Comparison of ENCODE assay signal across 24 cellular contexts in genomic region chr3:45946875-45947274, GRCh38. TPM values are rescaled to one million over a fixed set of nuclear protein-coding genes. Genes with fewer than 3 reads are reported as not detected.
DNase-seq lines count a peak whose midpoint lies in the region; ATAC-seq, FAIRE-seq and TF ChIP-seq lines count a peak whose summit lies in the region.
"Had no signal": no experiment of that assay in that cellular context is flagged by ENCODE, and none has a peak within 500 bp of the region (broad histone marks: within the 10 kb centered on the region; RNA-seq: fewer than 3 reads in every experiment).

No MANE protein-coding gene starts in this region.

- H3K4me3 Mint-ChIP-seq in natural killer cell treated with Interleukin-12 subunit alpha and Interleukin-12 subunit beta and Interleukin-15 and Interleukin-18, amount 100 ng/mL, for 72 hours = no peak overlapping the region
- H3K4me3 Mint-ChIP-seq in natural killer cell (no peak overlapping the region), T-helper 17 cell (peak overlapping the region; percentile 55)

- H3K27me3 ChIP-seq in bronchial epithelial cell (ENCODE audit: control insufficient read depth, insufficient read depth, low read length) = no peaks in the 10 kb centered on the region
- H3K27me3 ChIP-seq in breast epithelium = no peaks in the 10 kb centered on the region
- H3K27me3 ChIP-seq: dorsolateral prefrontal cortex, suprapubic skin had no signal

- intact Hi-C loops in natural killer cell (cut with micrococcal nuclease) = no loop called here
- intact Hi-C loops in breast epithelium (cut with DNase I; ENCODE audit: low total_unique reads) = no loop called here

- H3K4me3 ChIP-seq in bronchial epithelial cell (ENCODE audit: low read depth, low read length) (no peak overlapping the region), foreskin fibroblast (ENCODE audit: low read depth in 1 of 2, low read length in 2 of 2) (no peak overlapping the region), breast epithelium (no peak overlapping the region)
- H3K4me3 ChIP-seq: dorsolateral prefrontal cortex, lung, suprapubic skin had no signal

- FAIRE-seq in bronchial epithelial cell (lab: Jason Lieb, UNC) = peak; percentile 72
- FAIRE-seq: H1, kidney had no signal

- no peak for TF ChIP-seq POLR2A in breast epithelium (IDR thresholded peaks at IDR 0.05)

- peak overlapping the region; percentile 78 to 82 for H3K27ac Mint-ChIP-seq in natural killer cell treated with Interleukin-12 subunit alpha and Interleukin-12 subunit beta and Interleukin-15 and Interleukin-18, amount 100 ng/mL, for 72 hours
- H3K27ac Mint-ChIP-seq in natural killer cell (no peak overlapping the region), T-helper 17 cell (peak overlapping the region; percentile 92)

- DNase-seq in natural killer cell treated with Interleukin-12 subunit alpha and Interleukin-12 subunit beta and Interleukin-15 and Interleukin-18, amount 100 ng/mL, for 72 hours (ENCODE audit: low spot score) = no peak
- DNase-seq in natural killer cell = no peak
- DNase-seq in T-helper 17 cell = no peak
- no peak for DNase-seq in bronchial epithelial cell (ENCODE audit: low read depth)
- DNase-seq in AG20443 (ENCODE audit: low spot score) = no peak
- no peak for DNase-seq in foreskin fibroblast
- DNase-seq in stimulated activated CD4-positive, alpha-beta T cell treated with anti-CD3 and anti-CD28 coated beads, Interleukin-4, amount 100 ng/mL, for 4 hours = no peak
- no peak for DNase-seq in breast epithelium (ENCODE audit: low spot score in 2 of 2)
- DNase-seq: activated gamma-delta T cell; DMS79 treated with DMSO at 0.1 percent for 48 hours; dorsolateral prefrontal cortex; hypothalamus; kidney; NCI-H187; NCI-H2227 treated with DMSO at 0.1 percent for 48 hours; NCI-H774; right cardiac atrium; SHP77 treated with DMSO at 0.1 percent for 48 hours; stimulated activated CD4-positive, alpha-beta T cell treated with anti-CD3 and anti-CD28 coated beads, Interleukin-15, amount 100 ng/mL, for 24 hours had no signal

- no peak overlapping the region for H3K27ac ChIP-seq in breast epithelium
- H3K27ac ChIP-seq: dorsolateral prefrontal cortex, suprapubic skin had no signal

- H3K9me3 Mint-ChIP-seq in natural killer cell treated with Interleukin-12 subunit alpha and Interleukin-12 subunit beta and Interleukin-15 and Interleukin-18, amount 100 ng/mL, for 72 hours = no peaks in the 10 kb centered on the region
- H3K9me3 Mint-ChIP-seq in natural killer cell = no peaks in the 10 kb centered on the region

- peaks cover 49 to 80% of the 10 kb centered on the region in 2 donors for H3K4me1 Mint-ChIP-seq in natural killer cell treated with Interleukin-12 subunit alpha and Interleukin-12 subunit beta and Interleukin-15 and Interleukin-18, amount 100 ng/mL, for 72 hours (ENCODE audit: low read depth in 2 of 2)
- H3K4me1 Mint-ChIP-seq in natural killer cell = peaks cover 53 to 65% of the 10 kb centered on the region in 2 donors
- H3K4me1 Mint-ChIP-seq in T-helper 17 cell = peaks cover 57% of the 10 kb centered on the region

- H3K4me1 ChIP-seq in breast epithelium = no peaks in the 10 kb centered on the region
- H3K4me1 ChIP-seq: suprapubic skin had no signal

- H3K9me3 ChIP-seq in T-helper 17 cell (ENCODE audit: control insufficient read depth, low read length, poor library complexity, severe bottlenecking) = no peaks in the 10 kb centered on the region
- no peaks in the 10 kb centered on the region for H3K9me3 ChIP-seq in breast epithelium
- H3K9me3 ChIP-seq: suprapubic skin had no signal

- peaks cover 11% of the 10 kb centered on the region for H3K36me3 ChIP-seq in bronchial epithelial cell (ENCODE audit: control insufficient read depth, insufficient read depth, low read length)
- peaks cover 13% of the 10 kb centered on the region for H3K36me3 ChIP-seq in breast epithelium

- H3K36me3 Mint-ChIP-seq in natural killer cell treated with Interleukin-12 subunit alpha and Interleukin-12 subunit beta and Interleukin-15 and Interleukin-18, amount 100 ng/mL, for 72 hours = peaks cover 11% of the 10 kb centered on the region
- H3K36me3 Mint-ChIP-seq in natural killer cell (no peaks in the 10 kb centered on the region), T-helper 17 cell (ENCODE audit: low read depth) (peaks cover 3% of the 10 kb centered on the region)

- peaks cover 0 to 2% of the 10 kb centered on the region in 2 donors for H3K27me3 Mint-ChIP-seq in natural killer cell treated with Interleukin-12 subunit alpha and Interleukin-12 subunit beta and Interleukin-15 and Interleukin-18, amount 100 ng/mL, for 72 hours
- no peaks in the 10 kb centered on the region for H3K27me3 Mint-ChIP-seq in natural killer cell (ENCODE audit: low read depth in 2 of 2)
- H3K27me3 Mint-ChIP-seq in T-helper 17 cell = no peaks in the 10 kb centered on the region

- TF ChIP-seq CTCF in natural killer cell (IDR thresholded peaks at IDR 0.05) = no peak
- no peak for TF ChIP-seq CTCF in bronchial epithelial cell (IDR thresholded peaks at IDR 0.05; ENCODE audit: insufficient read depth, low read length, severe bottlenecking)
- no peak for TF ChIP-seq CTCF in foreskin fibroblast (IDR thresholded peaks at IDR 0.05; ENCODE audit: low read depth, low read length)
- TF ChIP-seq CTCF in breast epithelium (IDR thresholded peaks at IDR 0.05) = no peak

- ATAC-seq in natural killer cell treated with Interleukin-12 subunit alpha and Interleukin-12 subunit beta and Interleukin-15 and Interleukin-18, amount 100 ng/mL, for 72 hours = no peak
- ATAC-seq in natural killer cell (no peak), T-helper 17 cell (no peak)
- ATAC-seq: right cardiac atrium had no signal

RNA-seq across cellular contexts. Expression of gene CXCR6, which starts 3.6 kb away (rescaled TPM):
- total RNA-seq in natural killer cell treated with Interleukin-12 subunit alpha and Interleukin-12 subunit beta and Interleukin-15 and Interleukin-18, amount 100 ng/mL, for 72 hours = 1 to 10 TPM; 4.0 to 5.3 TPM
- total RNA-seq in natural killer cell = 1 to 10 TPM in 2 of 3 donors, under 1 TPM in 1; 0.95 to 2.1 (median 1.7) TPM
- 1 to 10 TPM; 2.0 to 4.4 TPM for total RNA-seq in T-helper 17 cell
- not detected in 2 replicates for total RNA-seq in bronchial epithelial cell
- total RNA-seq in breast epithelium = 1 to 10 TPM in 2 of 3 donors, under 1 TPM in 1; 0.64 to 4.5 (median 4.3) TPM
- total RNA-seq: H1, HT-29, myocyte had no signal

RNA-seq across cellular contexts. Expression of gene FYCO1, which starts 48.7 kb away (rescaled TPM):
- 10 to 100 TPM; 14.6 to 30.3 TPM for total RNA-seq in natural killer cell treated with Interleukin-12 subunit alpha and Interleukin-12 subunit beta and Interleukin-15 and Interleukin-18, amount 100 ng/mL, for 72 hours
- total RNA-seq in natural killer cell (10 to 100 TPM; 23.0 to 28.4 (median 27.5) TPM), T-helper 17 cell (10 to 100 TPM; 27.3 to 32.6 TPM), bronchial epithelial cell (7.9 and 18.1 TPM in 2 replicates), breast epithelium (10 to 100 TPM; 40.7 to 48.2 (median 44.6) TPM)

Comparison
In these comparisons a context has a peak if more than half of its experiments do, and no peak if none do; other contexts are left out.
1. H3K27ac Mint-ChIP-seq: peak in natural killer cell treated with Interleukin-12 subunit alpha and Interleukin-12 subunit beta and Interleukin-15 and Interleukin-18, amount 100 ng/mL, for 72 hours (2 of 2) and T-helper 17 cell (single experiment); none in natural killer cell (0 of 2).